In the genomic region with DNA sequence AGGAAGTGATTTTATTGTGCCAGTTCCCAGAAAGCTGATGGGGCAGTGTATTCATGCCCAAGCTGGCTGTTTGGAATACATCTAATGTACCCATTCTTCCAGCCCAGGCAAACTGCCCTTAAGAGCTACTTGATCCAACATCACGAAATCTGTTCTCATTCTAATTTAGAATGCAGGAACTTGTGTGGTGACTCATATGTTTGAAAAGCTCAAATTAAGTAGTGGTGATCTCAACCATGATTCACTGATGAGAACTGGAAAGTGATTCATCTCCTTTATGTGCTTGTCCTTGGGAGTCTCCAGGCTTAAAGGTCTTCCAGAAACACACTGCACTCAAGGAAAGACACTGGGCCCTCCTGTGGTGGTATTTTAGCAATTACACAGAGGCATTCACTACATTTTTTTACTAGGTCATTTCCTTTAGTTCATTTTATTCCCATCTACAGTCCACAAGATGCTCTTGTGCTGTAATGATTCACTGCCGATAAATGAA, we compare ENCODE assay signal across 8 cellular contexts.
DNase-seq lines count a peak whose midpoint lies in the region; ATAC-seq and TF ChIP-seq lines count a peak whose summit lies in the region.

No MANE protein-coding gene starts in this region.

- H3K4me2 ChIP-seq in osteoblast (ENCODE audit: insufficient read depth, low read length) = peak overlapping the region; percentile 51

- H3K4me3 ChIP-seq in esophagus (ENCODE audit: low read depth in 1 of 2, low read length in 2 of 2) = no peak overlapping the region
- H3K4me3 ChIP-seq in osteoblast (ENCODE audit: insufficient read depth, low read length) = no peak overlapping the region

- H3K9me3 ChIP-seq in esophagus (ENCODE audit: control insufficient read depth in 2 of 2, insufficient read depth in 1 of 2, low read depth in 1 of 2, low read length in 1 of 2) (peaks cover 0 to 2% of the 10 kb centered on the region in 2 donors), osteoblast (ENCODE audit: low read depth, low read length) (no peaks in the 10 kb centered on the region)

- no peaks in the 10 kb centered on the region for H3K36me3 ChIP-seq in esophagus (ENCODE audit: control insufficient read depth in 2 of 2, insufficient read depth in 2 of 2, low read length in 1 of 2)
- no peaks in the 10 kb centered on the region for H3K36me3 ChIP-seq in osteoblast (ENCODE audit: insufficient read depth, low read length)

- H3K4me1 ChIP-seq in esophagus (ENCODE audit: control insufficient read depth in 2 of 2, insufficient read depth in 2 of 2, low read length in 1 of 2) = peaks cover 0 to 2% of the 10 kb centered on the region in 2 donors
- peaks cover 24% of the 10 kb centered on the region for H3K4me1 ChIP-seq in osteoblast (ENCODE audit: insufficient read depth, low read length)

- peak; percentile 51 for TF ChIP-seq CTCF in osteoblast (IDR thresholded peaks at IDR 0.05; ENCODE audit: extremely low read depth, low read depth, low read length)

- no peaks in the 10 kb centered on the region for H3K79me2 ChIP-seq in osteoblast (ENCODE audit: insufficient read depth, low read length)

- H4K20me1 ChIP-seq in osteoblast (ENCODE audit: insufficient read depth, low read length) = no peaks in the 10 kb centered on the region

- H2AFZ ChIP-seq in osteoblast (ENCODE audit: low read length) = no peak overlapping the region

- DNase-seq in DMS53 treated with DMSO at 0.1 percent for 48 hours (lab: John Stamatoyannopoulos, UW; ENCODE audit: unreplicated experiment) = peak; percentile 99
- DNase-seq in NCI-H2227 (lab: John Stamatoyannopoulos, UW; ENCODE audit: unreplicated experiment) = peak; percentile 17
- peak; percentile 92 for DNase-seq in osteoblast (ENCODE audit: insufficient read length, low spot score, missing footprints)
- no peak for DNase-seq in activated gamma-delta T cell (lab: John Stamatoyannopoulos, UW)

- ATAC-seq in HG02763 (IDR thresholded peaks at IDR 0.05; ENCODE audit: unreplicated experiment) (no peak), HG03108 (IDR thresholded peaks at IDR 0.05; ENCODE audit: unreplicated experiment) (no peak), HG02884 (IDR thresholded peaks at IDR 0.05; ENCODE audit: unreplicated experiment) (no peak)

- H3K27me3 ChIP-seq in esophagus (ENCODE audit: control insufficient read depth in 1 of 2, insufficient read depth in 2 of 2, low read length in 2 of 2) (no peaks in the 10 kb centered on the region), osteoblast (ENCODE audit: insufficient read depth, low read length) (no peaks in the 10 kb centered on the region)

- WGBS in esophagus, 2 donors = 33 to 36% methylated on average over 2 of the region's 2 CpGs

- H3K27ac ChIP-seq in esophagus (ENCODE audit: low read depth in 2 of 2, low read length in 1 of 2) (peak overlapping the region; percentile 85 to 86), osteoblast (ENCODE audit: low read depth, low read length) (peak overlapping the region; percentile 93)
